8 cellular contexts compared by ENCODE assay signal in the genomic region with DNA sequence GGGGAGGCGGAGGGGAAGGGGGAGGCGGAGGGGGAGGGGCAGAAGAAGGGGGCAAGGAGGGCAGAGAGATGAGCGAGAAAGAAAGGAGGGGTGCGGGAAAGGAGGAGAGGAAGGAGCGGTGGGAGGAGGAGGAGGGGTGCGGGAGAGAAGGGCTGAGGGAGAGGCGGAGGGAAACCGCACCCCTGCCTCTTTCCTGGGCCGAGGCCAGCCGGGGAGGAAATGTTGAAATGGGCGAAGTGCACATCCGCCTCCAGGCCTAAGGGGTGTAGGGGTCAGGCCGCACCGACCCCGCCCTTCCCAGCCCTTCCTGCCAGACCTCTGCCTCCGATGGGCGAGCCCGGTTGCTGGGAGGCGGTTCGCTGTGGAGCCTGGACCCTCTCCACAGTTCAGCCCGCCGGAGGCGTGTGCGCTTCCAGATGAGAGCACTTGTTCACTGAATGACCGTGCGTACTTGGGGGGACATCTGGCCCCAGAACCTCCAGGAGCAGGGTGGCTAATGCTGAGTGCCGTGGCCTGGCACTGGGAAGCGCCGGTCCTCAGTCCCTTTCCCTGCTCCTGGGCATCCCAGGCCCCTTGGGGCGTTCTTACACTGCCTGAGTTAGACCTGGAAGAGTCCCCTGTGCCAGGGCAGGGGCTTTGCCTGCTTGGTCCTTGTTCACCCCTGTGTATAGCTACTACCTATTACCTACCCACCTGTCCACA.
A peak's percentile ranks its signal among the peaks of the same experiment; 100 is the strongest.
DNase-seq lines count a peak whose midpoint lies in the region; ATAC-seq and TF ChIP-seq lines count a peak whose summit lies in the region.

No MANE protein-coding gene starts in this region.

- no peaks in the 10 kb centered on the region for H3K9me3 Mint-ChIP-seq in effector memory CD8-positive, alpha-beta T cell
- no peaks in the 10 kb centered on the region for H3K9me3 Mint-ChIP-seq in stimulated activated memory B cell treated with anti-CD40 and anti-IgM and Interleukin-4, amounts not matched to agents 10 μg/mL and 1 μg/mL and 100 μg/mL, for 72 hours

- no peak overlapping the region for H3K27ac ChIP-seq in mesenchymal stem cell (ENCODE audit: low read length, poor library complexity, severe bottlenecking)

- H3K36me3 ChIP-seq in mesenchymal stem cell (ENCODE audit: control insufficient read depth in 1 of 2, insufficient read depth in 2 of 2, low read depth in 1 of 2, low read length in 2 of 2), result no peaks in the 10 kb centered on the region

- H3K27me3 ChIP-seq in mesenchymal stem cell (ENCODE audit: control insufficient read depth in 1 of 2, insufficient read depth in 1 of 2, low read length in 2 of 2), result peaks cover 0 to 17% of the 10 kb centered on the region in 2 experiments

- peaks cover 10% of the 10 kb centered on the region for H3K36me3 Mint-ChIP-seq in effector memory CD8-positive, alpha-beta T cell (ENCODE audit: insufficient read depth)
- H3K36me3 Mint-ChIP-seq in stimulated activated memory B cell treated with anti-CD40 and anti-IgM and Interleukin-4, amounts not matched to agents 10 μg/mL and 1 μg/mL and 100 μg/mL, for 72 hours, result peaks cover 5% of the 10 kb centered on the region

- peaks cover 1% of the 10 kb centered on the region for H3K9me3 ChIP-seq in mesenchymal stem cell (ENCODE audit: control insufficient read depth, low read length)

- H4K91ac ChIP-seq in mesenchymal stem cell (ENCODE audit: low read length), result peak overlapping the region; percentile 6

- no peak overlapping the region for H3K23ac ChIP-seq in mesenchymal stem cell (ENCODE audit: low read length in 2 of 2)

- H2BK5ac ChIP-seq in mesenchymal stem cell (ENCODE audit: low read depth, low read length, poor library complexity, severe bottlenecking), result no peak overlapping the region

- 10% methylated on average over 26 of the region's 30 CpGs for WGBS in mesenchymal stem cell

- peak overlapping the region in 1 of 2 experiments; percentile 27 for H3K14ac ChIP-seq in mesenchymal stem cell (ENCODE audit: low read length in 2 of 2)

- no peak overlapping the region for H2AK5ac ChIP-seq in mesenchymal stem cell (ENCODE audit: low read length, severe bottlenecking)

- H2AFZ ChIP-seq in mesenchymal stem cell (ENCODE audit: low read depth, low read length), result peak overlapping the region; percentile 89

- H3K9ac ChIP-seq in mesenchymal stem cell (ENCODE audit: low read length), result peak overlapping the region; percentile 51

- H2BK15ac ChIP-seq in mesenchymal stem cell (ENCODE audit: low read depth, poor library complexity, severe bottlenecking), result peak overlapping the region; percentile 87

- TF ChIP-seq CTCF in WI38 (IDR thresholded peaks at IDR 0.05; ENCODE audit: low read depth, low read length), result no peak

- H3K4me1 Mint-ChIP-seq in effector memory CD8-positive, alpha-beta T cell (ENCODE audit: low read depth in 2 of 2), result peaks cover 10 to 11% of the 10 kb centered on the region in 2 donors
- peaks cover 26% of the 10 kb centered on the region for H3K4me1 Mint-ChIP-seq in stimulated activated memory B cell treated with anti-CD40 and anti-IgM and Interleukin-4, amounts not matched to agents 10 μg/mL and 1 μg/mL and 100 μg/mL, for 72 hours

- peak overlapping the region; percentile 56 for H2BK120ac ChIP-seq in mesenchymal stem cell (ENCODE audit: low read depth, low read length)

- peak overlapping the region; percentile 63 for H3K4me2 ChIP-seq in mesenchymal stem cell (ENCODE audit: low read length, poor library complexity, severe bottlenecking)

- peaks cover 16% of the 10 kb centered on the region for H3K4me1 ChIP-seq in mesenchymal stem cell (ENCODE audit: control insufficient read depth, insufficient read depth, low read depth, low read length)

- H3K27me3 Mint-ChIP-seq in effector memory CD8-positive, alpha-beta T cell, result no peaks in the 10 kb centered on the region
- H3K27me3 Mint-ChIP-seq in stimulated activated memory B cell treated with anti-CD40 and anti-IgM and Interleukin-4, amounts not matched to agents 10 μg/mL and 1 μg/mL and 100 μg/mL, for 72 hours, result no peaks in the 10 kb centered on the region

- H4K8ac ChIP-seq in mesenchymal stem cell (ENCODE audit: low read length), result peak overlapping the region; percentile 29

- peak overlapping the region; percentile 29 to 53 for H3K4ac ChIP-seq in mesenchymal stem cell (ENCODE audit: low read depth in 1 of 2, low read length in 2 of 2)

- peak overlapping the region; percentile 33 for H3K4me3 ChIP-seq in WI38 (ENCODE audit: low read depth, low read length)
- peak overlapping the region; percentile 51 to 69 for H3K4me3 ChIP-seq in mesenchymal stem cell (ENCODE audit: insufficient read depth in 1 of 2, low read depth in 1 of 2, low read length in 2 of 2)

- peak overlapping the region; percentile 32 to 90 for H2BK12ac ChIP-seq in mesenchymal stem cell (ENCODE audit: low read length in 2 of 2)

- peak overlapping the region; percentile 87 to 94 for H3K27ac Mint-ChIP-seq in effector memory CD8-positive, alpha-beta T cell
- peak overlapping the region; percentile 96 for H3K27ac Mint-ChIP-seq in stimulated activated memory B cell treated with anti-CD40 and anti-IgM and Interleukin-4, amounts not matched to agents 10 μg/mL and 1 μg/mL and 100 μg/mL, for 72 hours

- ATAC-seq in HG02610 (IDR thresholded peaks at IDR 0.05; ENCODE audit: unreplicated experiment), result peak; percentile 28
- ATAC-seq in effector memory CD8-positive, alpha-beta T cell (replicated peaks), result peak; percentile 47
- ATAC-seq in stimulated activated memory B cell treated with anti-CD40 and anti-IgM and Interleukin-4, amounts not matched to agents 10 μg/mL and 1 μg/mL and 100 μg/mL, for 72 hours, result peak; percentile 77

- H3K18ac ChIP-seq in mesenchymal stem cell (ENCODE audit: low read depth in 1 of 2, low read length in 2 of 2), result peak overlapping the region; percentile 37 to 60

- peak; percentile 18 for DNase-seq in NCI-H2107 treated with DMSO at 0.1 percent for 48 hours (lab: John Stamatoyannopoulos, UW; ENCODE audit: unreplicated experiment)
- DNase-seq in NCI-H2107 (lab: John Stamatoyannopoulos, UW), result no peak
- DNase-seq in NCI-H1417 (lab: John Stamatoyannopoulos, UW), result peak in 2 of 3 experiments; percentile 90 to 93
- DNase-seq in effector memory CD8-positive, alpha-beta T cell, result peak in 1 of 3 experiments; percentile 47
- peak; percentile 55 for DNase-seq in mesenchymal stem cell

- H3K4me3 Mint-ChIP-seq in effector memory CD8-positive, alpha-beta T cell, result peak overlapping the region; percentile 77 to 79
- H3K4me3 Mint-ChIP-seq in stimulated activated memory B cell treated with anti-CD40 and anti-IgM and Interleukin-4, amounts not matched to agents 10 μg/mL and 1 μg/mL and 100 μg/mL, for 72 hours, result peak overlapping the region; percentile 89

- H3K79me1 ChIP-seq in mesenchymal stem cell (replicated peaks; ENCODE audit: low read length, poor library complexity, severe bottlenecking), result no peaks in the 10 kb centered on the region
